Comparison of ENCODE assay signal across 16 cellular contexts in genomic region chr1:244010599-244011211, GRCh38. TPM values are rescaled to one million over a fixed set of nuclear protein-coding genes. Genes with fewer than 3 reads are reported as not detected.
DNase-seq lines count a peak whose midpoint lies in the region; ATAC-seq, FAIRE-seq and TF ChIP-seq lines count a peak whose summit lies in the region.
"Had no signal": no experiment of that assay in that cellular context is flagged by ENCODE, and none has a peak within 500 bp of the region (broad histone marks: within the 10 kb centered on the region; RNA-seq: fewer than 3 reads in every experiment).

No MANE protein-coding gene starts in this region.

- FAIRE-seq in GM12891 (lab: Jason Lieb, UNC), result no peak
- FAIRE-seq: GM18507, HTR-8/SVneo had no signal

- ATAC-seq in stimulated activated naive B cell treated with anti-CD40 and anti-IgM and Interleukin-4, amounts not matched to agents 10 μg/mL and 1 μg/mL and 100 μg/mL, for 72 hours (replicated peaks), result no peak

- peaks cover 14% of the 10 kb centered on the region for H3K4me1 Mint-ChIP-seq in CD14-positive monocyte
- peaks cover 0 to 7% of the 10 kb centered on the region in 2 donors for H3K4me1 Mint-ChIP-seq in stimulated activated naive B cell treated with anti-CD40 and anti-IgM and Interleukin-4, amounts not matched to agents 10 μg/mL and 1 μg/mL and 100 μg/mL, for 72 hours
- H3K4me1 Mint-ChIP-seq: B cell had no signal

- intact Hi-C loops in CD14-positive monocyte (cut with micrococcal nuclease), result no loop called here

- in situ Hi-C loops in astrocyte of the spinal cord (cut with HindIII; ENCODE audit: low sequenced_read_pairs), result no loop called here

- H3K4me1 ChIP-seq in iPS-18a (ENCODE audit: control insufficient read depth, low read depth, low read length), result peaks cover 21% of the 10 kb centered on the region
- H3K4me1 ChIP-seq: Peyer's patch had no signal

- no peak for TF ChIP-seq POLR2A in GM12891 (IDR thresholded peaks at IDR 0.05; ENCODE audit: low read depth, low read length)

- no peaks in the 10 kb centered on the region for H3K9me3 ChIP-seq in iPS-18a (ENCODE audit: control insufficient read depth, low read depth, low read length)
- H3K9me3 ChIP-seq: Peyer's patch had no signal

- no peaks in the 10 kb centered on the region for H3K9me3 Mint-ChIP-seq in CD14-positive monocyte
- H3K9me3 Mint-ChIP-seq in stimulated activated naive B cell treated with anti-CD40 and anti-IgM and Interleukin-4, amounts not matched to agents 10 μg/mL and 1 μg/mL and 100 μg/mL, for 72 hours, result no peaks in the 10 kb centered on the region

- peaks cover 0 to 2% (median 2%) of the 10 kb centered on the region in 3 donors for H3K27me3 Mint-ChIP-seq in CD14-positive monocyte (ENCODE audit: low read depth in 3 of 3)
- H3K27me3 Mint-ChIP-seq in stimulated activated naive B cell treated with anti-CD40 and anti-IgM and Interleukin-4, amounts not matched to agents 10 μg/mL and 1 μg/mL and 100 μg/mL, for 72 hours, result no peaks in the 10 kb centered on the region

- H3K4me3 ChIP-seq in astrocyte of the spinal cord (ENCODE audit: low read depth, low read length) (no peak overlapping the region), iPS-18a (ENCODE audit: low read length) (no peak overlapping the region)
- H3K4me3 ChIP-seq: Peyer's patch had no signal

- peak overlapping the region in 3 of 7 donors; percentile 31 to 83 (median 56) for H3K27ac Mint-ChIP-seq in CD14-positive monocyte
- H3K27ac Mint-ChIP-seq in stimulated activated naive B cell treated with anti-CD40 and anti-IgM and Interleukin-4, amounts not matched to agents 10 μg/mL and 1 μg/mL and 100 μg/mL, for 72 hours, result no peak overlapping the region
- H3K27ac Mint-ChIP-seq: B cell had no signal

- H3K27me3 ChIP-seq in iPS-18a (ENCODE audit: control insufficient read depth, insufficient read depth, low read length), result no peaks in the 10 kb centered on the region
- H3K27me3 ChIP-seq: Peyer's patch had no signal

- TF ChIP-seq CTCF in CD14-positive monocyte (IDR thresholded peaks at IDR 0.05) (no peak), astrocyte of the spinal cord (IDR thresholded peaks at IDR 0.05; ENCODE audit: low read depth, low read length) (no peak)

- H3K4me3 Mint-ChIP-seq in CD14-positive monocyte, result peak overlapping the region; percentile 51 to 59
- H3K4me3 Mint-ChIP-seq in stimulated activated naive B cell treated with anti-CD40 and anti-IgM and Interleukin-4, amounts not matched to agents 10 μg/mL and 1 μg/mL and 100 μg/mL, for 72 hours, result no peak overlapping the region
- H3K4me3 Mint-ChIP-seq: B cell had no signal

- no peak for DNase-seq in CD14-positive monocyte (ENCODE audit: low spot score)
- DNase-seq in NOMO-1 treated with DMSO at 0.1 percent for 48 hours (lab: John Stamatoyannopoulos, UW; ENCODE audit: unreplicated experiment), result peak; percentile 77
- peak; percentile 2 for DNase-seq in astrocyte of the spinal cord (ENCODE audit: low read depth, low spot score)
- DNase-seq in DMS79 (lab: John Stamatoyannopoulos, UW), result no peak
- no peak for DNase-seq in GM12891 (ENCODE audit: insufficient read length, low spot score)
- DNase-seq in stimulated activated naive B cell treated with anti-CD40 and anti-IgM and Interleukin-4, amounts not matched to agents 10 μg/mL and 1 μg/mL and 100 μg/mL, for 72 hours, result no peak
- no peak for DNase-seq in NCI-H2107 (lab: John Stamatoyannopoulos, UW)
- DNase-seq: NCI-H1092 treated with DMSO at 0.1 percent for 48 hours; NCI-H1694; NK-92 treated with Interleukin-12 subunit alpha and Interleukin-12 subunit beta, amount 100 ng/mL, for 24 hours; Peyer's patch; Right ventricle myocardium superior had no signal

- H3K36me3 ChIP-seq in iPS-18a (ENCODE audit: control insufficient read depth, low read depth, low read length), result no peaks in the 10 kb centered on the region
- H3K36me3 ChIP-seq: Peyer's patch had no signal

- H3K9ac ChIP-seq in iPS-18a (ENCODE audit: low read length), result peak overlapping the region; percentile 15

- no peak overlapping the region for H3K27ac ChIP-seq in iPS-18a (ENCODE audit: low read length)
- H3K27ac ChIP-seq: Peyer's patch had no signal

- no peaks in the 10 kb centered on the region for H3K36me3 Mint-ChIP-seq in CD14-positive monocyte
- no peaks in the 10 kb centered on the region for H3K36me3 Mint-ChIP-seq in stimulated activated naive B cell treated with anti-CD40 and anti-IgM and Interleukin-4, amounts not matched to agents 10 μg/mL and 1 μg/mL and 100 μg/mL, for 72 hours

TF ChIP-seq in GM12891, 5 proteins besides CTCF, POLR2A, EP300 and RAD21:
- TF ChIP-seq PAX5 (IDR thresholded peaks at IDR 0.05; ENCODE audit: insufficient read depth, low read length, severe bottlenecking) (no peak), SPI1 (IDR thresholded peaks at IDR 0.05; ENCODE audit: low read depth, low read length) (no peak), TAF1 (IDR thresholded peaks at IDR 0.05; ENCODE audit: low read depth, low read length) (no peak), POLR2AphosphoS5 (IDR thresholded peaks at IDR 0.05; ENCODE audit: low read depth, low read length) (no peak), POU2F2 (IDR thresholded peaks at IDR 0.05; ENCODE audit: low read depth, low read length) (no peak)

RNA-seq across cellular contexts. Expression of gene ZBTB18, which starts 40.4 kb away (rescaled TPM):
- polyA plus RNA-seq in CD14-positive monocyte, result 1 to 10 TPM; 3.0 to 3.6 TPM
- polyA plus RNA-seq in GM12891 (2012; ENCODE audit: low read depth, missing spikeins), result 4.0 TPM

Comparison
In these comparisons a context has a peak if more than half of its experiments do, and no peak if none do; other contexts are left out.
1. DNase-seq: peak in NOMO-1 treated with DMSO at 0.1 percent for 48 hours (single experiment) and astrocyte of the spinal cord (single experiment); none in CD14-positive monocyte (single experiment), DMS79 (single experiment), GM12891 (single experiment), stimulated activated naive B cell treated with anti-CD40 and anti-IgM and Interleukin-4, amounts not matched to agents 10 μg/mL and 1 μg/mL and 100 μg/mL, for 72 hours (single experiment) and NCI-H2107 (single experiment).
2. H3K4me3 Mint-ChIP-seq: peak in CD14-positive monocyte (2 of 2); none in stimulated activated naive B cell treated with anti-CD40 and anti-IgM and Interleukin-4, amounts not matched to agents 10 μg/mL and 1 μg/mL and 100 μg/mL, for 72 hours (0 of 2).